ENCODE assay signal across 1 cellular context in the genomic region with DNA sequence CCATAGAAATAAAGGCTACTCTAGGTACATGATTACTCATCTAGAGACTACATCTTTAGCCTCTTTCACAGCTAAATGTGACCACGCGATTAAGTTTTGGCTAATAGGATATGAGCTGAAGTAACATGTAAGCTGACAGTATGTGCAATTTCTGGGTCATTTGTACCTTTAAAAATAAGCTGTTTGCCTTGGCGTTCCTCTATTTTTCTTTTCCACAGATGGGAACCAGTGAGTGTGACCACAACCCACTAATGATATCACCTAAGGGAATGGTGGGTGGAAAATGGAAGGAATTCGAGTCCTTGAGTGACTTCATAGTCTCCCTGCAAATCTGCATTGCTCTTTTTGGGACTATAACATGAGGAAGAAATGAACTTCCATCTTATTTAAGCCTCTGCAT.
TF ChIP-seq lines count a peak whose summit lies in the region.

No MANE protein-coding gene starts in this region.

TF ChIP-seq in IMR-90, 13 proteins besides CTCF, POLR2A, EP300 and RAD21 (continued from another document):
- TF ChIP-seq, protein P1, sequence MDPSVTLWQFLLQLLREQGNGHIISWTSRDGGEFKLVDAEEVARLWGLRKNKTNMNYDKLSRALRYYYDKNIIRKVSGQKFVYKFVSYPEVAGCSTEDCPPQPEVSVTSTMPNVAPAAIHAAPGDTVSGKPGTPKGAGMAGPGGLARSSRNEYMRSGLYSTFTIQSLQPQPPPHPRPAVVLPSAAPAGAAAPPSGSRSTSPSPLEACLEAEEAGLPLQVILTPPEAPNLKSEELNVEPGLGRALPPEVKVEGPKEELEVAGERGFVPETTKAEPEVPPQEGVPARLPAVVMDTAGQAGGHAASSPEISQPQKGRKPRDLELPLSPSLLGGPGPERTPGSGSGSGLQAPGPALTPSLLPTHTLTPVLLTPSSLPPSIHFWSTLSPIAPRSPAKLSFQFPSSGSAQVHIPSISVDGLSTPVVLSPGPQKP (IDR thresholded peaks at IDR 0.05; ENCODE audit: borderline replicate concordance, low read depth, low read length) = no peak
- TF ChIP-seq CEBPB (IDR thresholded peaks at IDR 0.05; ENCODE audit: low read depth, low read length) (no peak), RFX5 (IDR thresholded peaks at IDR 0.05; ENCODE audit: low read depth, low read length) (no peak), CHD1 (IDR thresholded peaks at IDR 0.05; ENCODE audit: low read depth, low read length) (no peak), RCOR1 (IDR thresholded peaks at IDR 0.05; ENCODE audit: insufficient replicate concordance, low read length) (no peak), NFE2L2 (IDR thresholded peaks at IDR 0.05; ENCODE audit: low read depth, low read length) (no peak), MAZ (IDR thresholded peaks at IDR 0.05; ENCODE audit: borderline replicate concordance, low read depth, low read length) (no peak), BHLHE40 (IDR thresholded peaks at IDR 0.05; ENCODE audit: low read depth, low read length) (no peak), MAFK (IDR thresholded peaks at IDR 0.05; ENCODE audit: low read depth, low read length) (no peak), FOS (IDR thresholded peaks at IDR 0.05; ENCODE audit: low read depth, low read length) (no peak), MXI1 (IDR thresholded peaks at IDR 0.05; ENCODE audit: borderline replicate concordance, low read depth, low read length) (no peak)
- TF ChIP-seq, protein P2, sequence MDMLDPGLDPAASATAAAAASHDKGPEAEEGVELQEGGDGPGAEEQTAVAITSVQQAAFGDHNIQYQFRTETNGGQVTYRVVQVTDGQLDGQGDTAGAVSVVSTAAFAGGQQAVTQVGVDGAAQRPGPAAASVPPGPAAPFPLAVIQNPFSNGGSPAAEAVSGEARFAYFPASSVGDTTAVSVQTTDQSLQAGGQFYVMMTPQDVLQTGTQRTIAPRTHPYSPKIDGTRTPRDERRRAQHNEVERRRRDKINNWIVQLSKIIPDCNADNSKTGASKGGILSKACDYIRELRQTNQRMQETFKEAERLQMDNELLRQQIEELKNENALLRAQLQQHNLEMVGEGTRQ (IDR thresholded peaks at IDR 0.05; ENCODE audit: low read depth, low read length) = no peak
